28 cellular contexts compared by ENCODE assay signal in the genomic region with DNA sequence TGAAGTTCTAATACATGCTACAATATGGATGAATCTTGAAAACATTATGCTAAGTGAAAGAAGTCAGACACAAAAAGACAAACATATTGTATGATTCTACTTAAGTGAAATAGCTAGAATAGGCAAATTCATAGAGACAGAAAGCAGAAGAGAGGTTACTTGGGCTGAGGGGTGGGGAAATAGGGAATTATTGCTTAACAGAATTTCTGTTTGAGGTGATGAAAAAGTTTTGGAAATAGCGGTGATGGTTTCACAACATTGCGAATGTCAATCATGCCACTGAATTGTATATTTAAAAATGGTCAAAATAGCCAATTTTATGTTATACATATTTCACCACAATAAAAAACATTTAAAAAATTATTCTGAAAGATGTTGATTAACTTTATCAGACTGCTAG. TPM values are rescaled to one million over a fixed set of nuclear protein-coding genes. Genes with fewer than 3 reads are reported as not detected.
DNase-seq lines count a peak whose midpoint lies in the region; ATAC-seq and TF ChIP-seq lines count a peak whose summit lies in the region.
"Had no signal": no experiment of that assay in that cellular context is flagged by ENCODE, and none has a peak within 500 bp of the region (broad histone marks: within the 10 kb centered on the region; RNA-seq: fewer than 3 reads in every experiment).

No MANE protein-coding gene starts in this region.

- POLR2A ChIA-PET in MCF 10A (lab: Yijun Ruan, JAX): interaction anchor here (1.0 kb wide), 1 partner anchor 11 kb away, joined by 3 read pairs; no protein-coding TSS in a partner anchor

- H3K27ac ChIP-seq in mammary epithelial cell (ENCODE audit: insufficient read depth, low read depth, low read length) (no peak overlapping the region), upper lobe of left lung (peak overlapping the region in 3 of 4 donors; percentile 45 to 76 (median 64)), gastrocnemius medialis (no peak overlapping the region), uterus (no peak overlapping the region)
- H3K27ac ChIP-seq: 22Rv1, PC-9 had no signal

- no peak for TF ChIP-seq EP300 in upper lobe of left lung (IDR thresholded peaks at IDR 0.05)

- no peaks in the 10 kb centered on the region for H3K79me2 ChIP-seq in mammary epithelial cell (ENCODE audit: insufficient read depth, low read length)

- H3K36me3 ChIP-seq in mammary epithelial cell (ENCODE audit: insufficient read depth, low read length): no peaks in the 10 kb centered on the region
- no peaks in the 10 kb centered on the region for H3K36me3 ChIP-seq in upper lobe of left lung
- H3K36me3 ChIP-seq in gastrocnemius medialis: no peaks in the 10 kb centered on the region
- no peaks in the 10 kb centered on the region for H3K36me3 ChIP-seq in uterus

- no peaks in the 10 kb centered on the region for H3K9me3 ChIP-seq in mammary epithelial cell (replicated peaks; ENCODE audit: insufficient read depth, low read length)
- H3K9me3 ChIP-seq in upper lobe of left lung: no peaks in the 10 kb centered on the region
- no peaks in the 10 kb centered on the region for H3K9me3 ChIP-seq in gastrocnemius medialis
- no peaks in the 10 kb centered on the region for H3K9me3 ChIP-seq in uterus
- H3K9me3 ChIP-seq: SK-N-SH had no signal

- no peak overlapping the region for H3K4me2 ChIP-seq in mammary epithelial cell (ENCODE audit: insufficient read depth, low read depth, low read length)
- H3K4me2 ChIP-seq: PC-9, SK-N-SH had no signal

- WGBS in mammary epithelial cell (ENCODE audit: low coverage, missing lambda C conversion rate): 75% methylated on average over 2 of the region's 2 CpGs
- 51 to 68% methylated on average over 2 of the region's 2 CpGs for WGBS in upper lobe of left lung, 2 donors

- H3K4me1 ChIP-seq in mammary epithelial cell (ENCODE audit: insufficient read depth, low read length) (no peaks in the 10 kb centered on the region), upper lobe of left lung (no peaks in the 10 kb centered on the region), gastrocnemius medialis (no peaks in the 10 kb centered on the region), uterus (no peaks in the 10 kb centered on the region)

- H3K4me3 ChIP-seq in mammary epithelial cell (replicated peaks in 1 of 3; ENCODE audit: insufficient read depth in 1 of 3, low read depth in 2 of 3, low read length in 3 of 3) (no peak overlapping the region), upper lobe of left lung (no peak overlapping the region), gastrocnemius medialis (no peak overlapping the region), uterus (no peak overlapping the region)
- H3K4me3 ChIP-seq: PC-9 had no signal

- no peak overlapping the region for H3K27ac Mint-ChIP-seq in MCF 10A (ENCODE audit: low read depth, unreplicated experiment)
- H3K27ac Mint-ChIP-seq: H9, HFFc6 had no signal

- CTCF ChIA-PET in MCF 10A (lab: Yijun Ruan, JAX) (interaction anchor here (2.5 kb wide), 1 partner anchor 77 kb away, joined by 12 read pairs; no protein-coding TSS in a partner anchor), mammary epithelial cell (lab: Charles Lee; ENCODE audit: low non-redundant PET) (no interaction called here)

- dilution Hi-C loops in mammary epithelial cell (cut with HindIII; ENCODE audit: low sequenced_read_pairs): no loop called here

- no peaks in the 10 kb centered on the region for H3K9me3 Mint-ChIP-seq in MCF 10A (ENCODE audit: unreplicated experiment)
- H3K9me3 Mint-ChIP-seq: H9, HFFc6 had no signal

- no peaks in the 10 kb centered on the region for H3K36me3 Mint-ChIP-seq in MCF 10A (ENCODE audit: insufficient read depth, unreplicated experiment)

- BruUV-seq in MCF 10A (replicated peaks; lab: Mats Ljungman, UMichigan) (no TSS peak), mammary epithelial cell (replicated peaks; lab: Mats Ljungman, UMichigan) (no TSS peak)

- no peak overlapping the region for H2AFZ ChIP-seq in mammary epithelial cell (ENCODE audit: low read depth, low read length)
- H2AFZ ChIP-seq: PC-9 had no signal

- H3K27me3 ChIP-seq in mammary epithelial cell (ENCODE audit: insufficient read depth, low read length): peaks cover 2% of the 10 kb centered on the region
- no peaks in the 10 kb centered on the region for H3K27me3 ChIP-seq in upper lobe of left lung
- H3K27me3 ChIP-seq in gastrocnemius medialis: no peaks in the 10 kb centered on the region
- H3K27me3 ChIP-seq in uterus: no peaks in the 10 kb centered on the region

- no peak overlapping the region for H3K4me3 Mint-ChIP-seq in MCF 10A (ENCODE audit: unreplicated experiment)
- H3K4me3 Mint-ChIP-seq: H9, HFFc6 had no signal

- intact Hi-C loops in MCF 10A (cut with micrococcal nuclease): no loop called here
- intact Hi-C loops in mammary epithelial cell (cut with micrococcal nuclease): no loop called here
- intact Hi-C loops in gastrocnemius medialis (cut with DNase I; ENCODE audit: low total_unique reads): no loop called here
- intact Hi-C loops in uterus (cut with DNase I; ENCODE audit: low total_unique reads): no loop called here

- TF ChIP-seq POLR2A in upper lobe of left lung (IDR thresholded peaks at IDR 0.05) (no peak), gastrocnemius medialis (IDR thresholded peaks at IDR 0.05) (no peak), uterus (IDR thresholded peaks at IDR 0.05) (no peak)

- H3K9ac ChIP-seq in mammary epithelial cell (ENCODE audit: insufficient read depth, low read length): no peak overlapping the region
- H3K9ac ChIP-seq: SK-N-SH had no signal

- no peaks in the 10 kb centered on the region for H4K20me1 ChIP-seq in mammary epithelial cell (ENCODE audit: insufficient read depth, low read length)

- in situ Hi-C loops in mammary epithelial cell (cut with MboI; ENCODE audit: low sequenced_read_pairs in 2 of 2): no loop called here
- in situ Hi-C loops in gastrocnemius medialis (cut with MboI; ENCODE audit: low sequenced_read_pairs in 4 of 4): no loop called here

- DNase-seq in MCF 10A (ENCODE audit: unreplicated experiment) (peak; percentile 27), mammary epithelial cell (no peak), NOMO-1 treated with DMSO at 0.1 percent for 48 hours (lab: John Stamatoyannopoulos, UW; ENCODE audit: unreplicated experiment) (peak; percentile 83), SKM-1 treated with dmso at 0.1 percent for 144 hours (lab: John Stamatoyannopoulos, UW; ENCODE audit: unreplicated experiment) (peak; percentile 78), upper lobe of left lung (no peak), NCI-H2171 treated with DMSO at 0.1 percent for 48 hours (lab: John Stamatoyannopoulos, UW) (no peak), gastrocnemius medialis (no peak), uterus (no peak)
- DNase-seq: ACHN; C1 segment of cervical spinal cord; EL; H9; HFFc6; KG1; NCI-H1092; NCI-H1436; NCI-H187 treated with DMSO at 0.1 percent for 48 hours; NCI-H2107; NCI-H2227 treated with DMSO at 0.1 percent for 48 hours; NCI-H510A; NCI-H748 treated with DMSO at 0.1 percent for 48 hours; NK-92 treated with Interleukin-12 subunit alpha and Interleukin-12 subunit beta, amount 100 ng/mL, for 24 hours; PC-9; RPMI8226; SHP77; SK-N-SH; T-helper 1 cell had no signal

- H3K4me1 Mint-ChIP-seq in MCF 10A (ENCODE audit: insufficient read depth, unreplicated experiment): no peaks in the 10 kb centered on the region

- TF ChIP-seq CTCF in MCF 10A (IDR thresholded peaks at IDR 0.05; ENCODE audit: unreplicated experiment) (no peak), mammary epithelial cell (conservative IDR thresholded peaks at IDR 0.05 in 1 of 2, IDR thresholded peaks at IDR 0.05 in 1 of 2; ENCODE audit: extremely low read depth in 1 of 2, insufficient read depth in 1 of 2, low read depth in 1 of 2, low read length in 2 of 2) (no peak), upper lobe of left lung (IDR thresholded peaks at IDR 0.05) (no peak), gastrocnemius medialis (IDR thresholded peaks at IDR 0.05 in 4 of 5, conservative IDR thresholded peaks at IDR 0.05 in 1 of 5) (no peak), uterus (IDR thresholded peaks at IDR 0.05) (no peak)

- ATAC-seq in upper lobe of left lung (ENCODE audit: low FRiP score in 2 of 2) (no peak), gastrocnemius medialis (no peak)

- no peaks in the 10 kb centered on the region for H3K27me3 Mint-ChIP-seq in MCF 10A (ENCODE audit: insufficient read depth, unreplicated experiment)

RNA-seq across cellular contexts. Expression of gene SLC26A8, which starts 6.1 kb away (rescaled TPM):
- total RNA-seq in MCF 10A (2022) (not detected in 2 replicates), mammary epithelial cell (under 1 TPM in 1 of 2 donors, not detected in 1; under 0.01 TPM), upper lobe of left lung (1 to 10 TPM in 1 of 6 donors, under 1 TPM in 5; under 0.01 to 1.5 (median 0.80) TPM), gastrocnemius medialis (under 1 TPM in 1 of 4 donors, not detected in 3; 0.11 TPM), uterus (under 1 TPM in 1 of 4 donors, not detected in 3; 0.07 TPM)
- 0.16 TPM for polyA plus RNA-seq in mammary epithelial cell
- polyA minus RNA-seq in mammary epithelial cell: not detected
- total RNA-seq: HFFc6, PC-9 had no signal
- polyA plus RNA-seq: SK-N-SH had no signal

RNA-seq across cellular contexts. Expression of gene MAPK14, which starts 9.3 kb away (rescaled TPM):
- 42.9 and 46.2 TPM in 2 replicates for total RNA-seq in MCF 10A (2022)
- 10 to 100 TPM; 44.4 to 66.8 TPM for total RNA-seq in mammary epithelial cell
- 32.2 TPM for polyA plus RNA-seq in mammary epithelial cell
- 102 TPM for polyA minus RNA-seq in mammary epithelial cell
- 10 to 100 TPM; 39.8 to 96.3 (median 70.8) TPM for total RNA-seq in upper lobe of left lung
- total RNA-seq in gastrocnemius medialis: 10 to 100 TPM; 37.6 to 42.4 (median 40.2) TPM
- 100 to 1,000 TPM in 2 of 4 donors, 10 to 100 TPM in 2; 62.0 to 117 (median 86.2) TPM for total RNA-seq in uterus

Comparison
In these comparisons a context has a peak if more than half of its experiments do, and no peak if none do; other contexts are left out.
1. DNase-seq: peak in MCF 10A (single experiment), NOMO-1 treated with DMSO at 0.1 percent for 48 hours (single experiment) and SKM-1 treated with dmso at 0.1 percent for 144 hours (single experiment); none in mammary epithelial cell (single experiment), upper lobe of left lung (0 of 2), NCI-H2171 treated with DMSO at 0.1 percent for 48 hours (single experiment), gastrocnemius medialis (0 of 2) and uterus (0 of 2).
2. H3K27ac ChIP-seq: peak in upper lobe of left lung (3 of 4); none in mammary epithelial cell (single experiment), gastrocnemius medialis (0 of 4) and uterus (0 of 2).